In the genomic region with DNA sequence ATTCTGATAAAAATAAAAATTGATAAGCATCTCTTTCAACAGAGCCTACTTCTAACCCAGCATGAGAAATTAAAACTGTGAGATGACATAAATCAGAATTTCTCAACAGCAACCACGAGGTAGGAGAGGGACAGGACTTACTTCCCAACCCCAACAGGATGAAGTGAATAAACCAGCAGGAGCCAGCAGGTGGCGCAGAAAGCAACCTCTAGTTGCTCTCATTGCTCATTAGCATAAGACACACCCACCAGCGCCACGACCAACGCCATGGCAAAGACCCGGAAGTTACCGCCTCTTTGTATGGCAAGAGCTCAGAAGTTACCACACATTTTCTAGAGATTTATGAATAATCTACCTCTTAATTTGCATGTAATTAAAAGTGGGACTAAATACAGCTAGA, we compare ENCODE assay signal across 8 cellular contexts.
A peak's percentile ranks its signal among the peaks of the same experiment; 100 is the strongest.
DNase-seq lines count a peak whose midpoint lies in the region; ATAC-seq, FAIRE-seq and TF ChIP-seq lines count a peak whose summit lies in the region.

No MANE protein-coding gene starts in this region.

- intact Hi-C loops in breast epithelium (cut with DNase I; ENCODE audit: low total_unique reads): no loop called here
- intact Hi-C loops in lower lobe of right lung (cut with DNase I): no loop called here
- intact Hi-C loops in natural killer cell (cut with micrococcal nuclease): no loop called here

- no peak overlapping the region for H3K27ac ChIP-seq in breast epithelium
- H3K27ac ChIP-seq in lower lobe of right lung: no peak overlapping the region

- DNase-seq in AML-193 (lab: John Stamatoyannopoulos, UW): peak; percentile 65 to 71
- DNase-seq in GM19239 (ENCODE audit: insufficient read length, low spot score): no peak
- DNase-seq in NT2/D1 (ENCODE audit: low read depth, low spot score): peak; percentile 64
- peak; percentile 55 to 59 for DNase-seq in breast epithelium (ENCODE audit: low spot score in 2 of 2)
- DNase-seq in lower lobe of right lung: peak; percentile 77
- DNase-seq in urothelium cell line (ENCODE audit: low spot score): peak; percentile 42
- no peak for DNase-seq in natural killer cell

- H3K4me3 Mint-ChIP-seq in natural killer cell: no peak overlapping the region

- ATAC-seq in HG03520 (IDR thresholded peaks at IDR 0.05; ENCODE audit: unreplicated experiment) (peak; percentile 44), lower lobe of right lung (peak; percentile 77 to 90), natural killer cell (no peak)

- no peaks in the 10 kb centered on the region for H3K4me1 Mint-ChIP-seq in natural killer cell

- H3K4me3 ChIP-seq in NT2/D1 (ENCODE audit: insufficient read length, low read depth) (no peak overlapping the region), breast epithelium (peak overlapping the region in 1 of 3 donors; percentile 22), lower lobe of right lung (no peak overlapping the region)

- peak; percentile 79 for FAIRE-seq in GM19239 (lab: Jason Lieb, UNC)
- FAIRE-seq in urothelium cell line (lab: Jason Lieb, UNC): no peak

- no peak overlapping the region for H3K27ac Mint-ChIP-seq in natural killer cell

- H3K27me3 Mint-ChIP-seq in natural killer cell (ENCODE audit: low read depth in 2 of 2): no peaks in the 10 kb centered on the region

- H3K4me1 ChIP-seq in NT2/D1 (ENCODE audit: insufficient read depth, insufficient read length) (no peaks in the 10 kb centered on the region), breast epithelium (no peaks in the 10 kb centered on the region), lower lobe of right lung (no peaks in the 10 kb centered on the region)

- H3K9ac ChIP-seq in NT2/D1 (ENCODE audit: insufficient read length, low read depth): no peak overlapping the region

- H3K36me3 ChIP-seq in NT2/D1 (ENCODE audit: insufficient read depth, insufficient read length, low read length) (no peaks in the 10 kb centered on the region), breast epithelium (no peaks in the 10 kb centered on the region), lower lobe of right lung (no peaks in the 10 kb centered on the region)

- no peaks in the 10 kb centered on the region for H3K36me3 Mint-ChIP-seq in natural killer cell

- no peak for TF ChIP-seq POLR2A in breast epithelium (IDR thresholded peaks at IDR 0.05)

- H3K9me3 ChIP-seq in NT2/D1 (ENCODE audit: insufficient read depth, low read length): peaks cover 6% of the 10 kb centered on the region
- no peaks in the 10 kb centered on the region for H3K9me3 ChIP-seq in breast epithelium
- H3K9me3 ChIP-seq in lower lobe of right lung: no peaks in the 10 kb centered on the region

- no peaks in the 10 kb centered on the region for H3K27me3 ChIP-seq in NT2/D1 (ENCODE audit: insufficient read depth, insufficient read length)
- H3K27me3 ChIP-seq in breast epithelium: no peaks in the 10 kb centered on the region
- no peaks in the 10 kb centered on the region for H3K27me3 ChIP-seq in lower lobe of right lung (ENCODE audit: low read depth)

- peaks cover 5% of the 10 kb centered on the region in 2 donors for H3K9me3 Mint-ChIP-seq in natural killer cell

- TF ChIP-seq CTCF in breast epithelium (IDR thresholded peaks at IDR 0.05) (peak in 1 of 3 donors; percentile 29), lower lobe of right lung (IDR thresholded peaks at IDR 0.05) (peak; percentile 34), natural killer cell (IDR thresholded peaks at IDR 0.05) (no peak)

Comparison
In these comparisons a context has a peak if more than half of its experiments do, and no peak if none do; other contexts are left out.
1. DNase-seq: peak in AML-193 (2 of 2), NT2/D1 (single experiment), breast epithelium (2 of 2), lower lobe of right lung (single experiment) and urothelium cell line (single experiment); none in GM19239 (single experiment) and natural killer cell (single experiment).
2. ATAC-seq: peak in HG03520 (single experiment) and lower lobe of right lung (2 of 2); none in natural killer cell (0 of 3).